Comparison of ENCODE assay signal across 1 cellular context in genomic region chr12:24911284-24911791, GRCh38.
TF ChIP-seq lines count a peak whose summit lies in the region.

No MANE protein-coding gene starts in this region.

TF ChIP-seq in HepG2, 621 proteins besides CTCF, POLR2A, EP300 and RAD21 (continued from another document and continues in another):
- TF ChIP-seq CCAR2 (optimal IDR thresholded peaks at IDR 0.05; ENCODE audit: low read depth, low read length) (no peak), KLF6 (CRISPR knock-in tag; IDR thresholded peaks at IDR 0.05) (no peak), ZSCAN21 (CRISPR knock-in tag; IDR thresholded peaks at IDR 0.05; ENCODE audit: borderline replicate concordance) (no peak), ZNF704 (CRISPR knock-in tag; IDR thresholded peaks at IDR 0.05; ENCODE audit: borderline replicate concordance) (no peak), ZNF572 (CRISPR knock-in tag; IDR thresholded peaks at IDR 0.05) (no peak), AHDC1 (CRISPR knock-in tag; IDR thresholded peaks at IDR 0.05; ENCODE audit: borderline replicate concordance) (peak; percentile 69; the same call in 1 of the 2 replicates), KLF12 (CRISPR knock-in tag; IDR thresholded peaks at IDR 0.05; ENCODE audit: borderline replicate concordance) (no peak), ARID3A (IDR thresholded peaks at IDR 0.05; ENCODE audit: low read depth, low read length) (peak; percentile 95), ZNF180 (CRISPR knock-in tag; IDR thresholded peaks at IDR 0.05; ENCODE audit: borderline replicate concordance, low read depth) (no peak), ZNF383 (CRISPR knock-in tag; IDR thresholded peaks at IDR 0.05; ENCODE audit: borderline replicate concordance) (no peak), TERF1 (CRISPR knock-in tag; IDR thresholded peaks at IDR 0.05) (no peak), SATB2 (CRISPR knock-in tag; IDR thresholded peaks at IDR 0.05) (no peak), RARG (CRISPR knock-in tag; IDR thresholded peaks at IDR 0.05; ENCODE audit: low read depth) (no peak), HOXA3 (CRISPR knock-in tag; IDR thresholded peaks at IDR 0.05) (0 out of 2 replicates have a peak, but pooled peaks have one; percentile 55), MNT (IDR thresholded peaks at IDR 0.05) (peak; percentile 72), ZBTB33 (CRISPR knock-in tag; IDR thresholded peaks at IDR 0.05) (no peak), HNF4G (IDR thresholded peaks at IDR 0.05; ENCODE audit: borderline replicate concordance, low read depth, low read length) (peak; percentile 66; the same call in 1 of the 2 replicates), HNF4G (CRISPR knock-in tag; IDR thresholded peaks at IDR 0.05; ENCODE audit: borderline replicate concordance, low read depth) (peak; percentile 42; the same call in 1 of the 2 replicates), TCF7L2 (IDR thresholded peaks at IDR 0.05; ENCODE audit: low read depth, low read length) (no peak), ZNF484 (CRISPR knock-in tag; IDR thresholded peaks at IDR 0.05; ENCODE audit: borderline replicate concordance, low read depth) (no peak), PAF1 (CRISPR knock-in tag; IDR thresholded peaks at IDR 0.05) (no peak), RBFOX2 (IDR thresholded peaks at IDR 0.05; ENCODE audit: low read depth, low read length) (no peak), ZNF83 (CRISPR knock-in tag; IDR thresholded peaks at IDR 0.05; ENCODE audit: borderline replicate concordance) (no peak), PLRG1 (conservative IDR thresholded peaks at IDR 0.05) (no peak), PBX2 (CRISPR knock-in tag; IDR thresholded peaks at IDR 0.05) (no peak), HOXA9 (CRISPR knock-in tag; IDR thresholded peaks at IDR 0.05; ENCODE audit: borderline replicate concordance) (no peak), ZNF251 (CRISPR knock-in tag; IDR thresholded peaks at IDR 0.05) (no peak), ZSCAN22 (CRISPR knock-in tag; IDR thresholded peaks at IDR 0.05) (no peak), HMGXB3 (CRISPR knock-in tag; IDR thresholded peaks at IDR 0.05; ENCODE audit: borderline replicate concordance) (no peak), ESRRA (CRISPR knock-in tag; IDR thresholded peaks at IDR 0.05; ENCODE audit: low read depth) (no peak), RXRB (CRISPR knock-in tag; IDR thresholded peaks at IDR 0.05; ENCODE audit: borderline replicate concordance) (peak; percentile 92), CBX5 (CRISPR knock-in tag; IDR thresholded peaks at IDR 0.05; ENCODE audit: borderline replicate concordance) (no peak), ZNF335 (CRISPR knock-in tag; IDR thresholded peaks at IDR 0.05) (no peak), BRD4 (CRISPR knock-in tag; IDR thresholded peaks at IDR 0.05) (no peak)
